In the genomic region with DNA sequence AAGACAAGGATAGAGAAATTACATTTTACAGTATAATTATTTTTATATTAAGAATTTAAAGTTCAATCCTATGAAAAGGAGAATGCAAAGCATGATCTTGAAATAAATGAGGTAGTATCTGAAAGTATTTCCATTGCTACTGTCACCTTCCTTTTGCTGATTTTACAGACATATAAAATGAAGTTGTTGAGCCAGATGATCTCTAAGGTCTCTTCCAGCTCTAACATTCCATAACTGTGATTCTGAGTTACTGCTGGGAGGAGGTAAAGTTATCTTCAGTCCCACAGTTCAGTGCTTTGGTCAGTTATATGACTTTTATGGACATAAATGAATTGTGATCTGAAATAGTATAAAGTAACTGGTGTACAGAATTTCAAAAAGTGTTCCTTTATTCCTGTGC, we compare ENCODE assay signal across 18 cellular contexts. TPM values are rescaled to one million over a fixed set of nuclear protein-coding genes. Genes with fewer than 3 reads are reported as not detected.
A peak's percentile ranks its signal among the peaks of the same experiment; 100 is the strongest.
DNase-seq lines count a peak whose midpoint lies in the region; ATAC-seq and TF ChIP-seq lines count a peak whose summit lies in the region.
"Had no signal": no experiment of that assay in that cellular context is flagged by ENCODE, and none has a peak within 500 bp of the region (broad histone marks: within the 10 kb centered on the region; RNA-seq: fewer than 3 reads in every experiment).

No MANE protein-coding gene starts in this region.

- DNase-seq in activated CD4-positive, alpha-beta memory T cell treated with anti-CD3 and anti-CD28 coated beads, Interleukin-2, amount 10 ng/mL, durations not matched to agents 7 days and 5 days = no peak
- no peak for DNase-seq in activated CD4-positive, alpha-beta memory T cell treated with anti-CD3 and anti-CD28 coated beads for 36 hours
- no peak for DNase-seq in SK-N-MC (ENCODE audit: low read depth, low spot score)
- peak; percentile 8 for DNase-seq in fibroblast of pulmonary artery (ENCODE audit: low read depth)
- no peak for DNase-seq in GM10266 (ENCODE audit: extremely low spot score)
- no peak for DNase-seq in stomach
- DNase-seq: activated naive CD4-positive, alpha-beta T cell treated with anti-CD3 and anti-CD28 coated beads, Interleukin-2, amount 10 ng/mL, durations not matched to agents 7 days and 5 days; GF-D8; NCI-H146; NCI-H82; nucleus accumbens; right cardiac atrium; trophoblast cell had no signal

- CTCF ChIA-PET in activated CD4-positive, alpha-beta memory T cell treated with anti-CD3 and anti-CD28 coated beads, Interleukin-2, amount 10 ng/mL, durations not matched to agents 7 days and 5 days (lab: Charles Lee) = no interaction called here
- CTCF ChIA-PET in activated CD4-positive, alpha-beta memory T cell treated with anti-CD3 and anti-CD28 coated beads for 36 hours (lab: Charles Lee) = interaction anchor here (1.4 kb wide), 1 partner anchor 8 kb away, joined by 5 read pairs; no protein-coding TSS in a partner anchor

- no peak for TF ChIP-seq POLR2A in stomach (IDR thresholded peaks at IDR 0.05)

- H3K4me1 Mint-ChIP-seq in activated CD4-positive, alpha-beta memory T cell treated with anti-CD3 and anti-CD28 coated beads, Interleukin-2, amount 10 ng/mL, durations not matched to agents 7 days and 5 days = peaks cover 23% of the 10 kb centered on the region
- H3K4me1 Mint-ChIP-seq in activated CD4-positive, alpha-beta memory T cell treated with anti-CD3 and anti-CD28 coated beads for 36 hours (ENCODE audit: low read depth) = peaks cover 8% of the 10 kb centered on the region

- no peak overlapping the region for H3K4me3 Mint-ChIP-seq in activated CD4-positive, alpha-beta memory T cell treated with anti-CD3 and anti-CD28 coated beads, Interleukin-2, amount 10 ng/mL, durations not matched to agents 7 days and 5 days
- H3K4me3 Mint-ChIP-seq in activated CD4-positive, alpha-beta memory T cell treated with anti-CD3 and anti-CD28 coated beads for 36 hours = no peak overlapping the region
- H3K4me3 Mint-ChIP-seq: activated naive CD4-positive, alpha-beta T cell treated with anti-CD3 and anti-CD28 coated beads, Interleukin-2, amount 10 ng/mL, durations not matched to agents 7 days and 5 days; stimulated activated naive CD8-positive, alpha-beta T cell treated with anti-CD3 and anti-CD28 coated beads, Interleukin-15, Interleukin-2, amounts not matched to agents 100 ng/mL and 50 ng/mL, for 24 hours had no signal

- H3K4me1 ChIP-seq in skeletal muscle satellite cell (ENCODE audit: control insufficient read depth, insufficient read depth, low read length) (peaks cover 24% of the 10 kb centered on the region), stomach (no peaks in the 10 kb centered on the region)
- H3K4me1 ChIP-seq: ascending aorta had no signal

- peak overlapping the region; percentile 91 for H3K27ac ChIP-seq in SK-N-MC
- no peak overlapping the region for H3K27ac ChIP-seq in stomach
- H3K27ac ChIP-seq: ascending aorta, coronary artery had no signal

- H3K9me3 ChIP-seq in SK-N-MC (ENCODE audit: low read depth, low read length) (no peaks in the 10 kb centered on the region), skeletal muscle satellite cell (replicated peaks; ENCODE audit: low read length) (no peaks in the 10 kb centered on the region), stomach (no peaks in the 10 kb centered on the region)
- H3K9me3 ChIP-seq: ascending aorta had no signal

- intact Hi-C loops in activated CD4-positive, alpha-beta memory T cell treated with anti-CD3 and anti-CD28 coated beads for 36 hours (cut with micrococcal nuclease) = loop anchor here (5.0 kb wide), 1 partner anchor 143 kb away; no protein-coding TSS in a partner anchor
- intact Hi-C loops in stomach (cut with DNase I; ENCODE audit: low total_unique reads) = no loop called here

- POLR2A ChIA-PET in activated CD4-positive, alpha-beta memory T cell treated with anti-CD3 and anti-CD28 coated beads, Interleukin-2, amount 10 ng/mL, durations not matched to agents 7 days and 5 days (lab: Charles Lee) = interaction anchor here (1.1 to 1.4 kb wide), 2 partner anchors 10 to 68 kb away, joined by 3 to 4 read pairs; no protein-coding TSS in a partner anchor
- POLR2A ChIA-PET in activated CD4-positive, alpha-beta memory T cell treated with anti-CD3 and anti-CD28 coated beads for 36 hours (lab: Charles Lee) = no interaction called here

- H3K27me3 Mint-ChIP-seq in activated CD4-positive, alpha-beta memory T cell treated with anti-CD3 and anti-CD28 coated beads, Interleukin-2, amount 10 ng/mL, durations not matched to agents 7 days and 5 days = no peaks in the 10 kb centered on the region
- no peaks in the 10 kb centered on the region for H3K27me3 Mint-ChIP-seq in activated CD4-positive, alpha-beta memory T cell treated with anti-CD3 and anti-CD28 coated beads for 36 hours
- H3K27me3 Mint-ChIP-seq: activated naive CD4-positive, alpha-beta T cell treated with anti-CD3 and anti-CD28 coated beads, Interleukin-2, amount 10 ng/mL, durations not matched to agents 7 days and 5 days; stimulated activated naive CD8-positive, alpha-beta T cell treated with anti-CD3 and anti-CD28 coated beads, Interleukin-15, Interleukin-2, amounts not matched to agents 100 ng/mL and 50 ng/mL, for 24 hours had no signal

- H3K4me3 ChIP-seq in SK-N-MC (peak overlapping the region; percentile 24), fibroblast of pulmonary artery (replicated peaks; ENCODE audit: low read depth, low read length) (no peak overlapping the region), skeletal muscle satellite cell (ENCODE audit: low read length) (no peak overlapping the region), stomach (no peak overlapping the region)
- H3K4me3 ChIP-seq: ascending aorta, coronary artery had no signal

- no peak for ATAC-seq in GM21786 (IDR thresholded peaks at IDR 0.05; ENCODE audit: unreplicated experiment)
- ATAC-seq: right cardiac atrium had no signal

- TF ChIP-seq CTCF in fibroblast of pulmonary artery (IDR thresholded peaks at IDR 0.05; ENCODE audit: low read length, missing control alignments) (no peak), GM10266 (IDR thresholded peaks at IDR 0.05; ENCODE audit: control insufficient read depth, insufficient read depth, low read depth, missing control alignments) (no peak), stomach (IDR thresholded peaks at IDR 0.05) (no peak)

- H3K4me2 ChIP-seq in skeletal muscle satellite cell (ENCODE audit: low read length) = peak overlapping the region; percentile 62

- H3K9me3 Mint-ChIP-seq in activated CD4-positive, alpha-beta memory T cell treated with anti-CD3 and anti-CD28 coated beads, Interleukin-2, amount 10 ng/mL, durations not matched to agents 7 days and 5 days = no peaks in the 10 kb centered on the region
- H3K9me3 Mint-ChIP-seq in activated CD4-positive, alpha-beta memory T cell treated with anti-CD3 and anti-CD28 coated beads for 36 hours = no peaks in the 10 kb centered on the region
- H3K9me3 Mint-ChIP-seq: activated naive CD4-positive, alpha-beta T cell treated with anti-CD3 and anti-CD28 coated beads, Interleukin-2, amount 10 ng/mL, durations not matched to agents 7 days and 5 days; stimulated activated naive CD8-positive, alpha-beta T cell treated with anti-CD3 and anti-CD28 coated beads, Interleukin-15, Interleukin-2, amounts not matched to agents 100 ng/mL and 50 ng/mL, for 24 hours had no signal

- H3K27ac Mint-ChIP-seq in activated CD4-positive, alpha-beta memory T cell treated with anti-CD3 and anti-CD28 coated beads, Interleukin-2, amount 10 ng/mL, durations not matched to agents 7 days and 5 days = peak overlapping the region; percentile 66
- no peak overlapping the region for H3K27ac Mint-ChIP-seq in activated CD4-positive, alpha-beta memory T cell treated with anti-CD3 and anti-CD28 coated beads for 36 hours
- H3K27ac Mint-ChIP-seq: stimulated activated naive CD8-positive, alpha-beta T cell treated with anti-CD3 and anti-CD28 coated beads, Interleukin-15, Interleukin-2, amounts not matched to agents 100 ng/mL and 50 ng/mL, for 24 hours had no signal

- H3K9ac ChIP-seq in SK-N-MC (ENCODE audit: insufficient read length) = no peak overlapping the region
- peak overlapping the region; percentile 22 for H3K9ac ChIP-seq in skeletal muscle satellite cell (ENCODE audit: low read depth, low read length)

- H3K27me3 ChIP-seq in skeletal muscle satellite cell (ENCODE audit: control insufficient read depth, insufficient read depth, low read length) (no peaks in the 10 kb centered on the region), stomach (no peaks in the 10 kb centered on the region)
- H3K27me3 ChIP-seq: ascending aorta had no signal

- H3K36me3 Mint-ChIP-seq in activated CD4-positive, alpha-beta memory T cell treated with anti-CD3 and anti-CD28 coated beads, Interleukin-2, amount 10 ng/mL, durations not matched to agents 7 days and 5 days (ENCODE audit: low read depth) = peaks cover 4% of the 10 kb centered on the region
- no peaks in the 10 kb centered on the region for H3K36me3 Mint-ChIP-seq in activated CD4-positive, alpha-beta memory T cell treated with anti-CD3 and anti-CD28 coated beads for 36 hours
- H3K36me3 Mint-ChIP-seq: activated naive CD4-positive, alpha-beta T cell treated with anti-CD3 and anti-CD28 coated beads, Interleukin-2, amount 10 ng/mL, durations not matched to agents 7 days and 5 days had no signal

- peaks cover 3% of the 10 kb centered on the region; the same call in 1 of the 2 replicates for H3K36me3 ChIP-seq in SK-N-MC (ENCODE audit: insufficient read depth, low read length)
- no peaks in the 10 kb centered on the region for H3K36me3 ChIP-seq in skeletal muscle satellite cell (ENCODE audit: insufficient read depth, low read length)
- H3K36me3 ChIP-seq in stomach = no peaks in the 10 kb centered on the region
- H3K36me3 ChIP-seq: ascending aorta had no signal

- no peak for TF ChIP-seq EP300 in stomach (IDR thresholded peaks at IDR 0.05)

RNA-seq across cellular contexts. Expression of a gene that starts 52.8 kb away (rescaled TPM):
- 1 to 10 TPM; 7.5 to 9.4 TPM for total RNA-seq in activated CD4-positive, alpha-beta memory T cell treated with anti-CD3 and anti-CD28 coated beads, Interleukin-2, amount 10 ng/mL, durations not matched to agents 7 days and 5 days
- total RNA-seq in activated CD4-positive, alpha-beta memory T cell treated with anti-CD3 and anti-CD28 coated beads for 36 hours = 1 to 10 TPM; 5.4 to 5.6 TPM
- 41.7 and 55.3 TPM in 2 replicates for total RNA-seq in skeletal muscle satellite cell (2012; rRNA removed)
- 10 to 100 TPM in 2 of 5 donors, 1 to 10 TPM in 2, not detected in 1; 2.9 to 45.9 (median 18.8) TPM for total RNA-seq in stomach
- polyA plus RNA-seq in stomach = 1 to 10 TPM; 4.5 to 8.6 (median 6.3) TPM

RNA-seq across cellular contexts. Expression of a gene that starts 53.0 kb away (rescaled TPM):
- 1 to 10 TPM; 6.6 to 7.1 TPM for total RNA-seq in activated CD4-positive, alpha-beta memory T cell treated with anti-CD3 and anti-CD28 coated beads, Interleukin-2, amount 10 ng/mL, durations not matched to agents 7 days and 5 days
- 10 to 100 TPM; 18.2 to 18.3 TPM for total RNA-seq in activated CD4-positive, alpha-beta memory T cell treated with anti-CD3 and anti-CD28 coated beads for 36 hours
- 13.8 and 16.2 TPM in 2 replicates for total RNA-seq in skeletal muscle satellite cell (2012; rRNA removed)
- total RNA-seq in stomach = 1 to 10 TPM; 2.0 to 9.9 (median 4.2) TPM
- 1 to 10 TPM; 3.4 to 7.2 (median 4.2) TPM for polyA plus RNA-seq in stomach
